8 cellular contexts compared by ENCODE assay signal in the genomic region with DNA sequence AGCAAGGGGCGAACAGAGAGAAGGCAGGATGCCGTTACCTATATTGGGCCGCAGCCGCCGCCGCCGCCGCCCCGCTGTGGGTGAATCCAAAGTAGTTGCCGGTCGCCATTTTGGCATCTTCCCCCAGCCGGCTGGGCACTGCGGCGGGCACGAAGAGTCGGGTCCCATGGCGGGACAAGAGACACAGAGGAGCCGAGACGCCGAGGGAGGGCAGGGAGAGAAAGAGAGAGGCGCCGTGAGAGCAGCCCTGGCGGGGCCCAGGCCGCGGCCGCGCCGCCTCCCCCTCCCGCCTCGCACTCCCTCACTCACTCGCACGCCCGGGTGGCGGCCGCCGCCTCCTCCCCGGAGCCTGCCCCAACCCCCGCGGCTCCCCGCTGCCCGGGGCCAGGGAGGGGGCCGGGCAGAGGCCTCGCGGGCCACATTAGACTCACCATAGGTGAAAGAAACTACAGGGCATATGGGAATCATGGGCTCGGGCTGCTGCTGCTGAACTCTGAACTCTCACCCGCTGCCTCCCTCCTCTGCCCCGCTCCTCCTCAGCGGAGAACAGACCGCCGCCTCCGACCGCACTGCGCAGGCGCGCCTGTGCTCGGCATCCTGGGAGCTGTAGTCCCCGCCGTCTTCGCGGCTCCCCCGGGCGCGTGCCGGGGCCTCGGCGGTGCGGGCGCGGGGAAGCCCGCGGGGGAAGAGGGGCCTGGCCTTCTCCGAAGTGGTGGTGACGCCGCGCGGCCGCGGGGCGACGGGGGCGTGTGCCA. TPM values are rescaled to one million over a fixed set of nuclear protein-coding genes. Genes with fewer than 3 reads are reported as not detected.
DNase-seq lines count a peak whose midpoint lies in the region; ATAC-seq, FAIRE-seq and TF ChIP-seq lines count a peak whose summit lies in the region.

A gene (minus strand): TSS at position 550 of the 755 bp plus-strand sequence. CDS start 82 bp downstream, at position 468.

- H2AFZ ChIP-seq in parathyroid adenoma: peak within 1 kb of the TSS; percentile 85

- H3K9me3 ChIP-seq in parathyroid adenoma (ENCODE audit: control insufficient read depth, low read length): no peaks in the 10 kb centered on the region
- no peaks in the 10 kb centered on the region for H3K9me3 ChIP-seq in tibial artery

- H3K4me2 ChIP-seq in parathyroid adenoma (ENCODE audit: low read length): peak within 1 kb of the TSS; percentile 87

- peak; percentile 95 for FAIRE-seq in GM12891 (lab: Jason Lieb, UNC)

- H3K36me3 ChIP-seq in parathyroid adenoma (ENCODE audit: control insufficient read depth, insufficient read depth, low read length) (no peaks in the 10 kb centered on the region), tibial artery (no peaks in the 10 kb centered on the region)

- peak within 1 kb of the TSS; percentile 78 for H3K27ac ChIP-seq in parathyroid adenoma
- H3K27ac ChIP-seq in tibial artery: peak within 1 kb of the TSS; percentile 98 to 99

- H3K4me1 ChIP-seq in parathyroid adenoma (peaks cover 2% of the 10 kb centered on the region), tibial artery (peaks cover 0 to 41% (median 20%) of the 10 kb centered on the region in 4 donors)

- peak within 1 kb of the TSS; percentile 55 for H3K9ac ChIP-seq in parathyroid adenoma

- TF ChIP-seq CTCF in parathyroid adenoma (IDR thresholded peaks at IDR 0.05): no peak
- no peak for TF ChIP-seq CTCF in tibial artery (IDR thresholded peaks at IDR 0.05)

- H3K79me2 ChIP-seq in parathyroid adenoma: peaks cover 35% of the 10 kb centered on the region

- peak within 1 kb of the TSS; percentile 82 for H3K4me3 ChIP-seq in parathyroid adenoma (ENCODE audit: low read depth, low read length)
- H3K4me3 ChIP-seq in tibial artery: peak within 1 kb of the TSS; percentile 97 to 100

- DNase-seq in GM12891 (ENCODE audit: insufficient read length, low spot score) (peak; percentile 96), NCI-H1417 treated with DMSO at 0.1 percent for 48 hours (lab: John Stamatoyannopoulos, UW) (peak; percentile 77), SW 1271 (lab: John Stamatoyannopoulos, UW) (peak; percentile 74 to 92), Right ventricle myocardium superior (peak; percentile 95), tibial artery (peak; percentile 91 to 95)
- peak; percentile 90 for DNase-seq in activated naive CD8-positive, alpha-beta T cell treated with anti-CD3 and anti-CD28 coated beads, Interleukin-2, amount 50 U/mL, for 16 hours (ENCODE audit: low read depth, low spot score)

- intact Hi-C loops in Right ventricle myocardium superior (cut with DNase I) (no loop called here), tibial artery (cut with DNase I; ENCODE audit: low total_unique reads) (loop anchor here (5.0 kb wide), 1 partner anchor 143 kb away; a partner anchor contains a TSS)

- TF ChIP-seq POLR2A in GM12891 (IDR thresholded peaks at IDR 0.05; ENCODE audit: low read depth, low read length): peak; percentile 64; the same call in 1 of the 2 replicates

- peak; percentile 89 for ATAC-seq in HG02798 (IDR thresholded peaks at IDR 0.05; ENCODE audit: poor library complexity, unreplicated experiment)
- ATAC-seq in Right ventricle myocardium superior (ENCODE audit: poor library complexity): peak; percentile 99

- H3K27me3 ChIP-seq in parathyroid adenoma (ENCODE audit: control insufficient read depth, insufficient read depth, low read length) (no peaks in the 10 kb centered on the region), tibial artery (no peaks in the 10 kb centered on the region)

TF ChIP-seq in GM12891, 5 proteins besides CTCF, POLR2A, EP300 and RAD21:
- TF ChIP-seq SPI1 (IDR thresholded peaks at IDR 0.05; ENCODE audit: low read depth, low read length) (no peak), POU2F2 (IDR thresholded peaks at IDR 0.05; ENCODE audit: low read depth, low read length) (no peak), PAX5 (IDR thresholded peaks at IDR 0.05; ENCODE audit: insufficient read depth, low read length, severe bottlenecking) (no peak), TAF1 (IDR thresholded peaks at IDR 0.05; ENCODE audit: low read depth, low read length) (no peak), POLR2AphosphoS5 (IDR thresholded peaks at IDR 0.05; ENCODE audit: low read depth, low read length) (peak; percentile 63; the same call in 1 of the 2 replicates)

RNA-seq across cellular contexts. Expression of the gene that starts here (rescaled TPM):
- 29.4 TPM for polyA plus RNA-seq in GM12891 (2012; ENCODE audit: low read depth, missing spikeins)
- total RNA-seq in Right ventricle myocardium superior: 46.9 TPM

Comparison
In these comparisons a context has a peak if more than half of its experiments do, and no peak if none do; other contexts are left out.
1. Peak in every context shown above with its lines: DNase-seq, ATAC-seq, H3K4me3 ChIP-seq and H3K27ac ChIP-seq.